In genomic region chrX:43718956-43719355, GRCh38 we compare ENCODE assay signal across 19 cellular contexts.
"Had no signal": no experiment of that assay in that cellular context is flagged by ENCODE, and none has a peak within 500 bp of the region (broad histone marks: within the 10 kb centered on the region; RNA-seq: fewer than 3 reads in every experiment).

No MANE protein-coding gene starts in this region.

- H3K4me1 ChIP-seq: adrenal gland, breast epithelium, pancreas, psoas muscle, upper lobe of right lung had no signal

- DNase-seq: activated B cell treated with CpG ODN at 0.5 μM for 24 hours; activated CD4-positive, alpha-beta T cell treated with anti-CD3 and anti-CD28 coated beads for 36 hours; activated CD4-positive, alpha-beta T cell treated with anti-CD3 and anti-CD28 coated beads, Interleukin-2, amount 50 U/mL, for 4 hours; activated CD8-positive, alpha-beta memory T cell treated with anti-CD3 and anti-CD28 coated beads for 24 hours; activated CD8-positive, alpha-beta memory T cell treated with anti-CD3 and anti-CD28 coated beads, Interleukin-2, amount 50 U/mL, for 4 hours; activated T-cell treated with anti-CD3 and anti-CD28 coated beads, Interleukin-2, amount 50 U/mL, for 24 hours; adrenal gland; erythroblast; foreskin fibroblast; left ventricle myocardium superior; pancreas; psoas muscle; right cardiac atrium; stimulated activated CD4-positive, alpha-beta T cell treated with anti-CD3 and anti-CD28 coated beads, Interleukin-4, amount 100 ng/mL, for 24 hours; stimulated activated naive CD8-positive, alpha-beta T cell treated with anti-CD3 and anti-CD28 coated beads, Interleukin-15, Interleukin-2, amounts not matched to agents 100 U/mL and 50 U/mL, for 24 hours; T-helper 1 cell; upper lobe of right lung had no signal

- H3K27ac ChIP-seq: adrenal gland, breast epithelium, coronary artery, pancreas, psoas muscle, upper lobe of right lung had no signal

- H3K36me3 ChIP-seq: adrenal gland, breast epithelium, pancreas, upper lobe of right lung had no signal

- H3K27me3 ChIP-seq: adrenal gland, pancreas, upper lobe of right lung had no signal

- H3K4me3 ChIP-seq: adrenal gland, breast epithelium, coronary artery, pancreas, psoas muscle, upper lobe of right lung had no signal

- H3K9me3 ChIP-seq: adrenal gland, pancreas, upper lobe of right lung had no signal
